9 cellular contexts compared by ENCODE assay signal in the genomic region with DNA sequence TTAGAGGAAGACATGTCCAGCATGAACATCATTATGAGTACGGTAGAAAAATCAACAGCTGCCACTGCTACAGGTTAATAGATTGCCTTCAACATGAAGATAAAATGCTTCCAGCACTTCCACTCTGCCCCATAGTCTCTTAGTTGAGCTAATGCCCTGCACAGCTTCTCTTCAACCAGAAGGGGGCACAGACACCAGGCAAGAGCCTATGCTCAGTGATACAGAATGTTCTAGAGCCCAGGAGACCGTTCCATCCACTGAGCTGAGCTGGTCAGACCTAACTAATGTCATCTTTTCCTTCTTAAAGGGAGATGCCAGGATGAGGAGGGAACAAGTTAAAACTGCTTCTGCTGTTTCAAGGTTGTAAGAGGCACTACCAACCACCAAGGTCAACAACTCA. TPM values are rescaled to one million over a fixed set of nuclear protein-coding genes. Genes with fewer than 3 reads are reported as not detected.
A peak's percentile ranks its signal among the peaks of the same experiment; 100 is the strongest.
DNase-seq lines count a peak whose midpoint lies in the region; ATAC-seq, FAIRE-seq and TF ChIP-seq lines count a peak whose summit lies in the region.
"Had no signal": no experiment of that assay in that cellular context is flagged by ENCODE, and none has a peak within 500 bp of the region (broad histone marks: within the 10 kb centered on the region; RNA-seq: fewer than 3 reads in every experiment).

No MANE protein-coding gene starts in this region.

- H3K9me3 Mint-ChIP-seq in activated CD4-positive, alpha-beta T cell treated with anti-CD3 and anti-CD28 coated beads, Interleukin-2, amount 10 ng/mL, durations not matched to agents 24 days and 14 days: peaks cover 3% of the 10 kb centered on the region

- H3K79me2 ChIP-seq in mammary epithelial cell (ENCODE audit: insufficient read depth, low read length): no peaks in the 10 kb centered on the region

- H3K9ac ChIP-seq in mammary epithelial cell (ENCODE audit: insufficient read depth, low read length): no peak overlapping the region

- CTCF ChIA-PET in mammary epithelial cell (lab: Charles Lee; ENCODE audit: low non-redundant PET): interaction anchor here (0.6 kb wide), 1 partner anchor 175 kb away, joined by 3 read pairs; no protein-coding TSS in a partner anchor

- DNase-seq in activated CD4-positive, alpha-beta T cell treated with anti-CD3 and anti-CD28 coated beads, Interleukin-2, amount 10 ng/mL, durations not matched to agents 24 days and 14 days: peak; percentile 57
- no peak for DNase-seq in activated CD4-positive, alpha-beta T cell treated with anti-CD3 and anti-CD28 coated beads for 48 hours
- DNase-seq in KBM-7 (peak; percentile 10), mammary epithelial cell (no peak), small intestine (peak; percentile 0), SJCRH30 (no peak)
- no peak for DNase-seq in activated T-cell treated with anti-CD3 and anti-CD28 coated beads, Interleukin-2, amount 50 U/mL, for 48 hours

- dilution Hi-C loops in mammary epithelial cell (cut with HindIII; ENCODE audit: low sequenced_read_pairs): no loop called here

- ATAC-seq in HG03097 (IDR thresholded peaks at IDR 0.05; ENCODE audit: low FRiP score, unreplicated experiment): no peak

- FAIRE-seq in small intestine (lab: Jason Lieb, UNC): no peak
- FAIRE-seq: RCC 7860 had no signal

- no peak overlapping the region for H3K4me3 ChIP-seq in mammary epithelial cell (replicated peaks in 1 of 3; ENCODE audit: insufficient read depth in 1 of 3, low read depth in 2 of 3, low read length in 3 of 3)
- no peak overlapping the region for H3K4me3 ChIP-seq in small intestine (ENCODE audit: low read depth in 1 of 2, low read length in 2 of 2)
- no peak overlapping the region for H3K4me3 ChIP-seq in SJCRH30

- H3K4me2 ChIP-seq in mammary epithelial cell (ENCODE audit: insufficient read depth, low read depth, low read length): no peak overlapping the region

- H4K20me1 ChIP-seq in mammary epithelial cell (ENCODE audit: insufficient read depth, low read length): no peaks in the 10 kb centered on the region

- H3K4me1 ChIP-seq in mammary epithelial cell (ENCODE audit: insufficient read depth, low read length) (no peaks in the 10 kb centered on the region), small intestine (ENCODE audit: control insufficient read depth in 2 of 2, insufficient read depth in 1 of 2, low read depth in 1 of 2, low read length in 1 of 2) (no peaks in the 10 kb centered on the region), SJCRH30 (no peaks in the 10 kb centered on the region)

- peaks cover 13% of the 10 kb centered on the region for H3K27me3 Mint-ChIP-seq in activated CD4-positive, alpha-beta T cell treated with anti-CD3 and anti-CD28 coated beads, Interleukin-2, amount 10 ng/mL, durations not matched to agents 24 days and 14 days

- no peak overlapping the region for H3K4me3 Mint-ChIP-seq in activated CD4-positive, alpha-beta T cell treated with anti-CD3 and anti-CD28 coated beads, Interleukin-2, amount 10 ng/mL, durations not matched to agents 24 days and 14 days

- H3K27me3 ChIP-seq in mammary epithelial cell (ENCODE audit: insufficient read depth, low read length): no peaks in the 10 kb centered on the region
- H3K27me3 ChIP-seq in small intestine (ENCODE audit: control insufficient read depth in 2 of 2, insufficient read depth in 2 of 2, low read length in 2 of 2): no peaks in the 10 kb centered on the region
- no peaks in the 10 kb centered on the region for H3K27me3 ChIP-seq in SJCRH30

- BruUV-seq in mammary epithelial cell (replicated peaks; lab: Mats Ljungman, UMichigan): no TSS peak

- no peak overlapping the region for H2AFZ ChIP-seq in mammary epithelial cell (ENCODE audit: low read depth, low read length)

- no peak overlapping the region for H3K27ac ChIP-seq in mammary epithelial cell (ENCODE audit: insufficient read depth, low read depth, low read length)
- H3K27ac ChIP-seq in small intestine (ENCODE audit: low read depth in 1 of 2, low read length in 1 of 2): no peak overlapping the region
- H3K27ac ChIP-seq in SJCRH30: no peak overlapping the region

- H3K27ac Mint-ChIP-seq in activated CD4-positive, alpha-beta T cell treated with anti-CD3 and anti-CD28 coated beads, Interleukin-2, amount 10 ng/mL, durations not matched to agents 24 days and 14 days: no peak overlapping the region

- H3K36me3 ChIP-seq in mammary epithelial cell (ENCODE audit: insufficient read depth, low read length) (no peaks in the 10 kb centered on the region), small intestine (ENCODE audit: control insufficient read depth in 2 of 2, insufficient read depth in 2 of 2, low read length in 2 of 2) (no peaks in the 10 kb centered on the region), SJCRH30 (no peaks in the 10 kb centered on the region)

- TF ChIP-seq CTCF in mammary epithelial cell (conservative IDR thresholded peaks at IDR 0.05 in 1 of 2, IDR thresholded peaks at IDR 0.05 in 1 of 2; ENCODE audit: extremely low read depth in 1 of 2, insufficient read depth in 1 of 2, low read depth in 1 of 2, low read length in 2 of 2): peak; percentile 31 to 37

- intact Hi-C loops in activated CD4-positive, alpha-beta T cell treated with anti-CD3 and anti-CD28 coated beads, Interleukin-2, amount 10 ng/mL, durations not matched to agents 24 days and 14 days (cut with micrococcal nuclease): no loop called here
- intact Hi-C loops in mammary epithelial cell (cut with micrococcal nuclease): no loop called here

- WGBS in mammary epithelial cell (ENCODE audit: low coverage, missing lambda C conversion rate): 83% methylated on average over 2 of the region's 2 CpGs
- 65 to 79% (median 75%) methylated on average over 2 of the region's 2 CpGs for WGBS in small intestine, 3 donors

- in situ Hi-C loops in KBM-7 (cut with MboI; ENCODE audit: low pct_unique_long_range_greater_than_20kb, low sequenced_read_pairs): no loop called here
- in situ Hi-C loops in mammary epithelial cell (cut with MboI; ENCODE audit: low sequenced_read_pairs in 2 of 2): loop anchor here in 1 of 2 donors (25.0 kb wide), 1 partner anchor 277 kb away; no protein-coding TSS in a partner anchor

- no peaks in the 10 kb centered on the region for H3K9me3 ChIP-seq in mammary epithelial cell (replicated peaks; ENCODE audit: insufficient read depth, low read length)
- no peaks in the 10 kb centered on the region for H3K9me3 ChIP-seq in small intestine (ENCODE audit: control insufficient read depth, low read depth)
- no peaks in the 10 kb centered on the region for H3K9me3 ChIP-seq in SJCRH30 (replicated peaks)

- H3K4me1 Mint-ChIP-seq in activated CD4-positive, alpha-beta T cell treated with anti-CD3 and anti-CD28 coated beads, Interleukin-2, amount 10 ng/mL, durations not matched to agents 24 days and 14 days: no peaks in the 10 kb centered on the region

- no peaks in the 10 kb centered on the region for H3K36me3 Mint-ChIP-seq in activated CD4-positive, alpha-beta T cell treated with anti-CD3 and anti-CD28 coated beads, Interleukin-2, amount 10 ng/mL, durations not matched to agents 24 days and 14 days (ENCODE audit: low read depth)

RNA-seq across cellular contexts. Expression of a gene that starts 42.2 kb away (rescaled TPM):
- 1.2 and 1.3 TPM in 2 replicates for total RNA-seq in activated CD4-positive, alpha-beta T cell treated with anti-CD3 and anti-CD28 coated beads, Interleukin-2, amount 10 ng/mL, durations not matched to agents 24 days and 14 days
- total RNA-seq in mammary epithelial cell: 10 to 100 TPM in 1 of 2 donors, 1 to 10 TPM in 1; 3.7 to 27.5 TPM
- 2.3 TPM for polyA plus RNA-seq in mammary epithelial cell
- polyA minus RNA-seq in mammary epithelial cell: 4.3 TPM
- under 1 TPM in 1 of 3 donors, not detected in 2; 0.92 TPM for polyA plus RNA-seq in small intestine
- not detected in 2 replicates for total RNA-seq in SJCRH30 (2014; rRNA removed; shearing (Covaris generic))

RNA-seq across cellular contexts. Expression of a gene that starts 56.5 kb away (rescaled TPM):
- total RNA-seq in activated CD4-positive, alpha-beta T cell treated with anti-CD3 and anti-CD28 coated beads, Interleukin-2, amount 10 ng/mL, durations not matched to agents 24 days and 14 days: 30.6 and 35.7 TPM in 2 replicates
- total RNA-seq in mammary epithelial cell: 10 to 100 TPM; 13.5 to 15.3 TPM
- 6.1 TPM for polyA plus RNA-seq in mammary epithelial cell
- polyA minus RNA-seq in mammary epithelial cell: 1.7 TPM
- polyA plus RNA-seq in small intestine: 10 to 100 TPM in 1 of 3 donors, 1 to 10 TPM in 2; 2.4 to 11.0 (median 9.7) TPM
- total RNA-seq in SJCRH30 (2014; rRNA removed; shearing (Covaris generic)): 12.0 and 13.6 TPM in 2 replicates

Comparison
In these comparisons a context has a peak if more than half of its experiments do, and no peak if none do; other contexts are left out.
1. DNase-seq: peak in activated CD4-positive, alpha-beta T cell treated with anti-CD3 and anti-CD28 coated beads, Interleukin-2, amount 10 ng/mL, durations not matched to agents 24 days and 14 days (single experiment), KBM-7 (single experiment) and small intestine (single experiment); none in activated CD4-positive, alpha-beta T cell treated with anti-CD3 and anti-CD28 coated beads for 48 hours (single experiment), mammary epithelial cell (single experiment), activated T-cell treated with anti-CD3 and anti-CD28 coated beads, Interleukin-2, amount 50 U/mL, for 48 hours (0 of 2) and SJCRH30 (0 of 2).